8 cellular contexts compared by ENCODE assay signal in genomic region chr5:147234825-147235635, GRCh38. TPM values are rescaled to one million over a fixed set of nuclear protein-coding genes. Genes with fewer than 3 reads are reported as not detected.
DNase-seq lines count a peak whose midpoint lies in the region; ATAC-seq, FAIRE-seq and TF ChIP-seq lines count a peak whose summit lies in the region.

STK32A (plus strand) TSS chr5:147235026; CDS start chr5:147239635, 4,609 bp downstream.

- in situ Hi-C loops in transverse colon (cut with MboI; ENCODE audit: low pct_ligation_motif_present in 1 of 4, low pct_unique_long_range_greater_than_20kb in 1 of 4, low sequenced_read_pairs in 3 of 4), result loop anchor here in 3 of 4 donors (25.0 kb wide), 2 partner anchors 127 to 327 kb away; no protein-coding TSS in a partner anchor

- 7% methylated on average over 28 of the region's 28 CpGs; no CpG with 5 or more reads in 1 of the 2 experiments for WGBS in H1 (ENCODE audit: extremely low coverage in 1 of 2, insufficient coverage in 1 of 2, insufficient read length in 1 of 2, insufficient replicate concordance in 2 of 2, low coverage in 1 of 2, low lambda C conversion rate in 2 of 2, missing lambda C conversion rate in 1 of 2), 2 experiments
- WGBS in transverse colon (ENCODE audit: low coverage in 1 of 2), 2 donors, result 12 to 33% methylated on average over 2 to 21 of the region's 28 CpGs

- H3K27ac ChIP-seq in H1 (ENCODE audit: low read depth, low read length) (no peak within 1 kb of the TSS), transverse colon (peak within 1 kb of the TSS; percentile 8 to 64 (median 51))

- peaks cover 2 to 26% (median 5%) of the 10 kb centered on the region in 4 experiments for H3K27me3 ChIP-seq in H1 (replicated peaks in 1 of 4; ENCODE audit: control insufficient read depth in 3 of 4, extremely low read depth in 1 of 4, insufficient read depth in 3 of 4, low read length in 3 of 4)
- peaks cover 30% of the 10 kb centered on the region for H3K27me3 ChIP-seq in transverse colon

- H2BK15ac ChIP-seq in H1 (ENCODE audit: low read length), result no peak within 1 kb of the TSS

- peak within 1 kb of the TSS; percentile 60 to 76 (median 68) for H3K4me3 ChIP-seq in H1 (ENCODE audit: extremely low read depth in 1 of 4, insufficient read depth in 2 of 4, low read depth in 3 of 4, low read length in 4 of 4)
- H3K4me3 ChIP-seq in transverse colon, result peak within 1 kb of the TSS; percentile 29 to 50 (median 36)

- no peaks in the 10 kb centered on the region for H3K79me1 ChIP-seq in H1 (ENCODE audit: low read depth, low read length)

- H3K79me2 ChIP-seq in H1 (ENCODE audit: control insufficient read depth in 1 of 2, insufficient read depth in 2 of 2, low read length in 2 of 2), result no peaks in the 10 kb centered on the region

- peak within 1 kb of the TSS in 2 of 4 experiments; percentile 52 to 91; a peak in 4 of 7 replicates for H3K9ac ChIP-seq in H1 (replicated peaks in 1 of 4; ENCODE audit: extremely low read depth in 1 of 4, low read depth in 3 of 4, low read length in 3 of 4)

- peak; percentile 92 for DNase-seq in NCI-H69 (lab: John Stamatoyannopoulos, UW)
- peak; percentile 59 to 88 for DNase-seq in H1 (ENCODE audit: low read depth in 1 of 2, low spot score in 2 of 2)
- DNase-seq in medulla oblongata (ENCODE audit: extremely low spot score), result peak; percentile 49
- DNase-seq in transverse colon, result peak; percentile 39
- DNase-seq in stimulated activated CD4-positive, alpha-beta T cell treated with anti-CD3 and anti-CD28 coated beads, Interleukin-4, amount 100 ng/mL, for 24 hours, result no peak

- H3K23me2 ChIP-seq in H1 (ENCODE audit: low read depth, low read length), result peaks cover 3% of the 10 kb centered on the region; the same call in 1 of the 2 replicates

- H4K5ac ChIP-seq in H1 (ENCODE audit: insufficient read length, low read depth, low read length), result no peak within 1 kb of the TSS

- no peak within 1 kb of the TSS for H3K23ac ChIP-seq in H1 (ENCODE audit: insufficient read length)

- H3K36me3 ChIP-seq in H1 (ENCODE audit: control insufficient read depth in 2 of 4, insufficient read depth in 4 of 4, low read length in 3 of 4), result no peaks in the 10 kb centered on the region
- H3K36me3 ChIP-seq in transverse colon, result no peaks in the 10 kb centered on the region

- TF ChIP-seq CTCF in H1 (IDR thresholded peaks at IDR 0.05; ENCODE audit: control extremely low read depth in 1 of 3, insufficient read depth in 1 of 3, low read depth in 1 of 3, low read length in 3 of 3) (peak in 2 of 3 experiments; percentile 46 to 60; a peak in 3 of 4 replicates), transverse colon (IDR thresholded peaks at IDR 0.05) (no peak)

- peak within 1 kb of the TSS; percentile 75; the same call in 1 of the 2 replicates for H4K8ac ChIP-seq in H1 (ENCODE audit: extremely low read depth, insufficient read depth, low read length)

- FAIRE-seq in H1 (lab: Jason Lieb, UNC), result peak; percentile 58

- ATAC-seq in GM19463 (IDR thresholded peaks at IDR 0.05; ENCODE audit: unreplicated experiment) (peak; percentile 58), HG03097 (IDR thresholded peaks at IDR 0.05; ENCODE audit: low FRiP score, unreplicated experiment) (no peak), GM18870 (IDR thresholded peaks at IDR 0.05; ENCODE audit: unreplicated experiment) (no peak)

- no peak within 1 kb of the TSS for H2BK5ac ChIP-seq in H1 (ENCODE audit: low read depth, low read length)

- H4K91ac ChIP-seq in H1 (replicated peaks; ENCODE audit: insufficient read length, low read length), result no peak within 1 kb of the TSS

- peak within 1 kb of the TSS; percentile 48 for H2BK120ac ChIP-seq in H1 (replicated peaks; ENCODE audit: low read depth, low read length)

- no peak within 1 kb of the TSS for H2BK20ac ChIP-seq in H1 (ENCODE audit: low read length)

- POLR2A ChIA-PET in H1 (lab: Charles Lee; ENCODE audit: partially characterized antibody), result interaction anchor here (0.7 kb wide), 1 partner anchor 131 kb away, joined by 3 read pairs; no protein-coding TSS in a partner anchor

- TF ChIP-seq EP300 in H1 (IDR thresholded peaks at IDR 0.05; ENCODE audit: borderline replicate concordance in 1 of 2, low read depth in 2 of 2, low read length in 2 of 2) (no peak), transverse colon (IDR thresholded peaks at IDR 0.05; ENCODE audit: low read depth) (no peak)

- H2BK12ac ChIP-seq in H1 (ENCODE audit: low read depth, low read length), result no peak within 1 kb of the TSS; the same call in none of the 2 replicates

- peak; percentile 68 to 81 for TF ChIP-seq RAD21 in H1 (IDR thresholded peaks at IDR 0.05 in 1 of 2, conservative IDR thresholded peaks at IDR 0.05 in 1 of 2; ENCODE audit: low read depth in 2 of 2, low read length in 2 of 2)

- intact Hi-C loops in transverse colon (cut with DNase I; ENCODE audit: low total_unique reads), result no loop called here

- TF ChIP-seq POLR2A in H1 (IDR thresholded peaks at IDR 0.05; ENCODE audit: control extremely low read depth in 1 of 2, low read depth in 2 of 2, low read length in 2 of 2) (peak; percentile 44 to 69), transverse colon (IDR thresholded peaks at IDR 0.05) (no peak)

- H2AFZ ChIP-seq in H1 (ENCODE audit: low read length), result peak within 1 kb of the TSS; percentile 91

- H3K56ac ChIP-seq in H1 (replicated peaks; ENCODE audit: insufficient read length, low read depth, low read length), result no peak within 1 kb of the TSS

- H3K4ac ChIP-seq in H1 (replicated peaks; ENCODE audit: insufficient read length, low read depth, low read length), result no peak within 1 kb of the TSS

- H3K18ac ChIP-seq in H1 (ENCODE audit: extremely low read depth, low read length), result peak within 1 kb of the TSS; percentile 42; the same call in 1 of the 2 replicates

- H3K9me3 ChIP-seq in H1 (ENCODE audit: insufficient read depth in 2 of 2, low read depth in 1 of 2, low read length in 1 of 2), result no peaks in the 10 kb centered on the region
- no peaks in the 10 kb centered on the region for H3K9me3 ChIP-seq in transverse colon

- H3K14ac ChIP-seq in H1 (ENCODE audit: insufficient read length), result peak within 1 kb of the TSS; percentile 21

- H3K4me1 ChIP-seq in H1 (replicated peaks in 1 of 4; ENCODE audit: control insufficient read depth in 3 of 4, insufficient read depth in 4 of 4, low read length in 3 of 4), result peaks cover 0 to 3% (median 0%) of the 10 kb centered on the region in 4 experiments; a peak in 2 of 7 replicates
- peaks cover 0 to 11% (median 4%) of the 10 kb centered on the region in 4 donors for H3K4me1 ChIP-seq in transverse colon

- CTCF ChIA-PET in H1 (lab: Charles Lee; ENCODE audit: partially characterized antibody), result interaction anchor here (0.8 to 2.1 kb wide), 9 partner anchors 11 to 158 kb away, joined by 3 to 11 read pairs (median 4); no protein-coding TSS in a partner anchor

- no peaks in the 10 kb centered on the region for H4K20me1 ChIP-seq in H1 (replicated peaks in 1 of 2; ENCODE audit: control insufficient read depth in 1 of 2, insufficient read depth in 2 of 2, low read length in 2 of 2)

- H2AK5ac ChIP-seq in H1 (ENCODE audit: low read depth, low read length), result no peak within 1 kb of the TSS

- H3K4me2 ChIP-seq in H1 (ENCODE audit: insufficient read depth in 1 of 2, low read depth in 2 of 2, low read length in 2 of 2), result peak within 1 kb of the TSS; percentile 83 to 95

TF ChIP-seq in H1, 55 proteins besides CTCF, POLR2A, EP300 and RAD21 (continues in another document):
- TF ChIP-seq BACH1 (IDR thresholded peaks at IDR 0.05; ENCODE audit: low read length) (no peak), JUND (IDR thresholded peaks at IDR 0.05; ENCODE audit: low read length) (no peak), CBX8 (IDR thresholded peaks at IDR 0.05; ENCODE audit: borderline replicate concordance, low read depth, low read length) (no peak), YY1 (IDR thresholded peaks at IDR 0.05; ENCODE audit: low read depth, low read length) (0 out of 2 replicates have a peak, but pooled peaks have one; percentile 13), TBP (IDR thresholded peaks at IDR 0.05; ENCODE audit: low read depth, low read length) (peak; percentile 88), HDAC2 (IDR thresholded peaks at IDR 0.05; ENCODE audit: borderline replicate concordance in 1 of 2, low read depth in 2 of 2, low read length in 2 of 2) (no peak), RXRA (IDR thresholded peaks at IDR 0.05; ENCODE audit: insufficient read depth, low read depth, low read length) (no peak), SIN3A (conservative IDR thresholded peaks at IDR 0.05 in 1 of 2, IDR thresholded peaks at IDR 0.05 in 1 of 2; ENCODE audit: low read depth in 1 of 2, low read length in 2 of 2) (0 out of 4 replicates have a peak, but pooled peaks of 1 of the 2 experiments have one; percentile 17), PHF8 (conservative IDR thresholded peaks at IDR 0.05; ENCODE audit: low read depth, low read length) (no peak), SAP30 (IDR thresholded peaks at IDR 0.05; ENCODE audit: insufficient read depth, insufficient replicate concordance, low read length) (no peak), CREB1 (IDR thresholded peaks at IDR 0.05) (no peak), SIX5 (IDR thresholded peaks at IDR 0.05; ENCODE audit: low read depth, low read length) (no peak), ASH2L (IDR thresholded peaks at IDR 0.05; ENCODE audit: low read length) (peak; percentile 27), SP4 (IDR thresholded peaks at IDR 0.05; ENCODE audit: low read length) (no peak), KDM4A (IDR thresholded peaks at IDR 0.05; ENCODE audit: low read depth, low read length, severe bottlenecking) (no peak), SP2 (IDR thresholded peaks at IDR 0.05; ENCODE audit: low read length) (no peak), POU5F1 (IDR thresholded peaks at IDR 0.05; ENCODE audit: low read depth, low read length) (0 out of 2 replicates have a peak, but pooled peaks have one; percentile 35), TAF7 (optimal IDR thresholded peaks at IDR 0.05; ENCODE audit: borderline replicate concordance, low read depth, low read length) (peak; percentile 50)
- TF ChIP-seq, protein P1, sequence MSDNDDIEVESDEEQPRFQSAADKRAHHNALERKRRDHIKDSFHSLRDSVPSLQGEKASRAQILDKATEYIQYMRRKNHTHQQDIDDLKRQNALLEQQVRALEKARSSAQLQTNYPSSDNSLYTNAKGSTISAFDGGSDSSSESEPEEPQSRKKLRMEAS (IDR thresholded peaks at IDR 0.05), result peak; percentile 40; the same call in 1 of the 2 replicates

RNA-seq across cellular contexts. Expression of gene STK32A, which starts in this region (rescaled TPM):
- total RNA-seq in H1 (2021; fragmentation: NEBNext Ultra II Directional; extraction: Animal tissue kit (Norgen Biotek cat#: 25700)), result 1.5 and 2.5 TPM in 2 replicates
- 0.52 and 1.3 TPM in 2 replicates for polyA plus RNA-seq in H1 (2011; rRNA removed)
- 0.81 TPM for polyA plus RNA-seq in H1 (2011; cell fraction: cytosol; rRNA removed)
- 1.5 TPM for polyA plus RNA-seq in H1 (2011; cell fraction: nucleus; rRNA removed)
- polyA plus RNA-seq in H1 (2012, experiment 1 of 2), result 0.99 to 1.7 TPM (median 1.4 TPM) in 4 replicates
- 0.07 TPM for polyA plus RNA-seq in H1 (2012, experiment 2 of 2)
- polyA plus RNA-seq in H1 (2013, experiment 1 of 2), result 0.93 TPM
- 1.3 TPM for polyA plus RNA-seq in H1 (2013, experiment 2 of 2)
- 3.5 and 6.0 TPM in 2 replicates for polyA minus RNA-seq in H1 (2011; rRNA and poly(A)+ RNA removed)
- 2.4 TPM for polyA minus RNA-seq in H1 (2011; cell fraction: cytosol; rRNA and poly(A)+ RNA removed)
- 11.8 TPM for polyA minus RNA-seq in H1 (2011; cell fraction: nucleus; rRNA and poly(A)+ RNA removed)
- 1 to 10 TPM in 2 of 4 donors, not detected in 2; 1.4 to 1.6 TPM for total RNA-seq in transverse colon

Comparison
In these comparisons a context has a peak if more than half of its experiments do, and no peak if none do; other contexts are left out.
1. CTCF ChIP-seq: peak in H1 (2 of 3); none in transverse colon (0 of 5).